In the genomic region with DNA sequence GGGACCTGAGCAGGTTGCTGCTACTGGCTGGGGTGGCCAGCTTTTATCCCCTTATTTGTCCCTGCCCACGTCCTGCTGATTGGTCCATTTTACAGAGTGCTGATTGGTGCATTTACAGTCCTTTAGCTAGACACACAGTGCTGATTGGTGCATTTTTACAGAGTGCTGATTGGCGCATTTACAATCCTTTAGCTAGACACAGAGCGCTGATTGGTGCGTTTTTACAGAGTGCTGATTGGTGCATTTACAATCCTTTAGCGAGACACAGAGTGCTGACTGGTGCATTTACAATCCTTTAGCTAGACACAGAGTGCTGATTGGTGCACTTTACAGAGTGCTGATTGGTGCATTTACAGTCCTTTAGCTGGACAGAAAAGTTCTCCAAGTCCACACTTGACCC, we compare ENCODE assay signal across 4 cellular contexts. TPM values are rescaled to one million over a fixed set of nuclear protein-coding genes. Genes with fewer than 3 reads are reported as not detected.
DNase-seq lines count a peak whose midpoint lies in the region; ATAC-seq, FAIRE-seq and TF ChIP-seq lines count a peak whose summit lies in the region.
"Not testable (repeated sequence)": the region's sequence is repeated elsewhere in the genome, so short reads cannot be mapped to it uniquely, and the experiment has no call there.

No MANE protein-coding gene starts in this region.

- not testable (repeated sequence) for H3K9me3 Mint-ChIP-seq in WTC11

- H3K4me2 ChIP-seq in A549; K562 (ENCODE audit: insufficient read depth, low read length); HepG2 (ENCODE audit: low read depth, low read length): not testable (repeated sequence)

- not testable (repeated sequence) for H3K9me1 ChIP-seq in K562 (ENCODE audit: control insufficient read depth, insufficient read depth, low read length)

- not testable (repeated sequence) for TF ChIP-seq POLR2A in A549 (IDR thresholded peaks at IDR 0.05; ENCODE audit: low read length); K562 (conservative IDR thresholded peaks at IDR 0.05); HepG2 (IDR thresholded peaks at IDR 0.05; ENCODE audit: insufficient read depth in 1 of 2, low read depth in 2 of 2, low read length in 2 of 2)

- TF ChIP-seq RAD21 in A549 (conservative IDR thresholded peaks at IDR 0.05 in 1 of 2, IDR thresholded peaks at IDR 0.05 in 1 of 2); K562 (CRISPR knock-in tag; conservative IDR thresholded peaks at IDR 0.05 in 1 of 2, IDR thresholded peaks at IDR 0.05 in 1 of 2); HepG2 (CRISPR knock-in tag; IDR thresholded peaks at IDR 0.05): not testable (repeated sequence)

- not testable (repeated sequence) for H3K4me3 ChIP-seq in A549; K562; HepG2 (replicated peaks in 1 of 3; ENCODE audit: insufficient read depth in 1 of 3, low read depth in 2 of 3, low read length in 3 of 3)

- not testable (repeated sequence) for H3K27me3 Mint-ChIP-seq in WTC11 (ENCODE audit: low read depth)

- ATAC-seq in A549, WTC11, K562, HepG2: not testable (repeated sequence)

- H3K36me3 ChIP-seq in K562 (ENCODE audit: control insufficient read depth, insufficient read depth, low read length); HepG2 (replicated peaks in 1 of 2; ENCODE audit: control insufficient read depth in 1 of 2, insufficient read depth in 2 of 2, low read length in 2 of 2): not testable (repeated sequence)

- not testable (repeated sequence) for H3K4me1 ChIP-seq in A549; K562 (replicated peaks in 1 of 2; ENCODE audit: control insufficient read depth in 2 of 2, insufficient read depth in 2 of 2, low read length in 2 of 2); HepG2 (ENCODE audit: insufficient read depth, low read length)

- H3K27me3 ChIP-seq in K562 (ENCODE audit: control insufficient read depth in 2 of 2, insufficient read depth in 2 of 2, low read length in 2 of 2); HepG2 (ENCODE audit: control insufficient read depth in 1 of 2, insufficient read depth in 2 of 2, low read length in 2 of 2): not testable (repeated sequence)

- H3K27ac ChIP-seq in A549; K562 (ENCODE audit: extremely low read depth, low read depth, low read length); HepG2 (ENCODE audit: extremely low read length, insufficient read depth, low read length): not testable (repeated sequence)

- H3K9ac ChIP-seq in K562 (ENCODE audit: insufficient read depth in 1 of 2, low read depth in 2 of 2, low read length in 2 of 2); HepG2 (ENCODE audit: insufficient read depth, low read depth, low read length): not testable (repeated sequence)

- 79% methylated on average over 5 of the region's 5 CpGs for WGBS in A549 (ENCODE audit: missing lambda C conversion rate)
- 50% methylated on average over 5 of the region's 5 CpGs for WGBS in K562 (ENCODE audit: insufficient coverage, low coverage, missing lambda C conversion rate)
- WGBS in HepG2 (ENCODE audit: low lambda C conversion rate), result 87% methylated on average over 5 of the region's 5 CpGs

- not testable (repeated sequence) for FAIRE-seq in A549 (lab: Jason Lieb, UNC); K562 (lab: Jason Lieb, UNC); HepG2 (lab: Jason Lieb, UNC)

- in situ Hi-C loops in K562 (cut with MboI); HepG2 (cut with HindIII; ENCODE audit: extremely low pct_ligation_motif_present, low pct_unique_long_range_greater_than_20kb): not testable (repeated sequence)

- not testable (repeated sequence) for H4K20me1 ChIP-seq in K562 (replicated peaks; ENCODE audit: control insufficient read depth, insufficient read depth, low read length); HepG2 (ENCODE audit: insufficient read depth, low read length)

- intact Hi-C loops in K562 (cut with micrococcal nuclease); HepG2 (cut with micrococcal nuclease; ENCODE audit: unreplicated experiment): not testable (repeated sequence)

- not testable (repeated sequence) for H2AFZ ChIP-seq in K562 (ENCODE audit: low read depth, low read length); HepG2 (ENCODE audit: low read length)

- not testable (repeated sequence) for DNase-seq in A549 (ENCODE audit: low read depth in 1 of 2, low spot score in 1 of 2); WTC11 (ENCODE audit: low spot score); K562 (ENCODE audit: extremely low read depth in 1 of 4, low spot score in 3 of 4); HepG2 (ENCODE audit: low spot score)

- H3K4me1 Mint-ChIP-seq in WTC11, result peaks cover 17% of the 10 kb centered on the region

- not testable (repeated sequence) for H3K4me3 Mint-ChIP-seq in WTC11

- TF ChIP-seq EP300 in A549 (IDR thresholded peaks at IDR 0.05); K562 (IDR thresholded peaks at IDR 0.05; ENCODE audit: low read length); HepG2 (IDR thresholded peaks at IDR 0.05; ENCODE audit: low read depth in 2 of 2, low read length in 2 of 2); HepG2 (CRISPR knock-in tag; IDR thresholded peaks at IDR 0.05; ENCODE audit: borderline replicate concordance): not testable (repeated sequence)

- H3K9me3 ChIP-seq in A549; K562 (replicated peaks; ENCODE audit: control insufficient read depth, insufficient read depth, low read depth, low read length); HepG2 (ENCODE audit: low read length): not testable (repeated sequence)

- BruUV-seq in K562 (replicated peaks; lab: Mats Ljungman, UMichigan); HepG2 (replicated peaks; lab: Mats Ljungman, UMichigan): not testable (repeated sequence)

- H3K27ac Mint-ChIP-seq in WTC11, result not testable (repeated sequence)

- TF ChIP-seq CTCF in A549 (IDR thresholded peaks at IDR 0.05); WTC11 (IDR thresholded peaks at IDR 0.05); K562 (IDR thresholded peaks at IDR 0.05 in 2 of 3, conservative IDR thresholded peaks at IDR 0.05 in 1 of 3; ENCODE audit: insufficient read depth in 2 of 3, low read depth in 1 of 3, low read length in 3 of 3); HepG2 (CRISPR knock-in tag; IDR thresholded peaks at IDR 0.05): not testable (repeated sequence)

- CTCF ChIA-PET in A549 (lab: Yijun Ruan, JAX); WTC11 (lab: Charles Lee); K562 (lab: Yijun Ruan, JAX; ENCODE audit: low intra/inter-chr PET ratio); HepG2 (lab: Yijun Ruan, JAX; ENCODE audit: low intra/inter-chr PET ratio, low total read pairs): not testable (repeated sequence)

- not testable (repeated sequence) for H3K36me3 Mint-ChIP-seq in WTC11

- not testable (repeated sequence) for H3K79me2 ChIP-seq in K562 (ENCODE audit: control insufficient read depth, insufficient read depth, low read length); HepG2 (ENCODE audit: insufficient read depth, low read length)

- POLR2A ChIA-PET in A549 (lab: Yijun Ruan, JAX); WTC11 (lab: Charles Lee); K562 (lab: Yijun Ruan, JAX); HepG2 (lab: Yijun Ruan, JAX): not testable (repeated sequence)

RNA-seq across cellular contexts. Expression of a gene that starts 30.8 kb away (rescaled TPM):
- polyA plus RNA-seq in A549 (2011; rRNA removed), result 290 and 300 TPM in 2 replicates
- polyA plus RNA-seq in A549 (2012; cell fraction: cytosol; rRNA removed), result 34.9 and 35.3 TPM in 2 replicates
- 187 and 235 TPM in 2 replicates for polyA plus RNA-seq in A549 (2012; cell fraction: nucleus; rRNA removed)
- 42.7 to 47.8 TPM (median 47.3 TPM) in 3 replicates for polyA plus RNA-seq in A549 (2017; fragmentation: RNase III; extraction: RNeasy Plus Mini Kit Qiagen cat#74134 plus additional on column Dnase treatment)
- 225 and 326 TPM in 2 replicates for polyA minus RNA-seq in A549 (2011; rRNA and poly(A)+ RNA removed)
- total RNA-seq in WTC11 (2021), result 121 to 141 TPM (median 126 TPM) in 3 replicates
- total RNA-seq in K562 (2011; cell fraction: chromatin; rRNA removed; ENCODE audit: low replicate concordance), result 1,185 and 1,554 TPM in 2 replicates
- total RNA-seq in K562 (2011; cell fraction: nucleolus; rRNA removed), result 474 and 611 TPM in 2 replicates
- 824 and 884 TPM in 2 replicates for total RNA-seq in K562 (2011; cell fraction: nucleoplasm; rRNA removed)
- total RNA-seq in K562 (2014; rRNA removed), result 70.4 and 71.3 TPM in 2 replicates
- total RNA-seq in K562 (2014; rRNA removed; fragmentation: Illumina TruSeq; extraction: Trizol), result 117 and 133 TPM in 2 replicates
- 91.0 and 97.3 TPM in 2 replicates for total RNA-seq in K562 (2015; rRNA removed; fragmentation: Illumina TruSeq; extraction: Trizol)
- 141 and 153 TPM in 2 replicates for total RNA-seq in K562 (2021)
- polyA plus RNA-seq in K562 (2011; rRNA removed), result 347 and 456 TPM in 2 replicates
- 120 and 206 TPM in 2 replicates for polyA plus RNA-seq in K562 (2011; cell fraction: cytosol; rRNA removed)
- polyA plus RNA-seq in K562 (2011; cell fraction: nucleus; rRNA removed), result 2,701 and 3,076 TPM in 2 replicates
- polyA plus RNA-seq in K562 (2012), result 69.5 and 342 TPM in 2 replicates
- 109 and 121 TPM in 2 replicates for polyA plus RNA-seq in K562 (2014; fragmentation: Illumina TruSeq; extraction: Trizol)
- 10 to 100 TPM; 38.9 to 52.6 TPM for polyA plus RNA-seq in K562 (2014; fragmentation: Nextera tagmentation; extraction: Ambion mirVana)
- polyA plus RNA-seq in K562 (2014; rRNA removed), result 170 and 211 TPM in 2 replicates
- polyA minus RNA-seq in K562 (2011; rRNA and poly(A)+ RNA removed), result 304 and 422 TPM in 2 replicates
- 67.6 and 73.0 TPM in 2 replicates for polyA minus RNA-seq in K562 (2011; cell fraction: cytosol; rRNA and poly(A)+ RNA removed)
- polyA minus RNA-seq in K562 (2011; cell fraction: nucleus; rRNA and poly(A)+ RNA removed), result 450 and 778 TPM in 2 replicates
- 52.5 and 71.7 TPM in 2 replicates for total RNA-seq in HepG2 (2016; rRNA removed; fragmentation: Illumina TruSeq; extraction: Trizol)
- total RNA-seq in HepG2 (2016; cell fraction: cytosol; rRNA removed; fragmentation: Illumina TruSeq; extraction: Trizol; ENCODE audit: low read depth), result 4.9 and 5.6 TPM in 2 replicates
- 52.7 and 70.9 TPM in 2 replicates for total RNA-seq in HepG2 (2016; cell fraction: insoluble cytoplasmic fraction; rRNA removed; fragmentation: Illumina TruSeq; extraction: Trizol)
- total RNA-seq in HepG2 (2016; cell fraction: membrane; rRNA removed; fragmentation: Illumina TruSeq; extraction: Trizol), result 11.5 and 13.1 TPM in 2 replicates
- 170 and 179 TPM in 2 replicates for total RNA-seq in HepG2 (2016; cell fraction: nucleus; rRNA removed; fragmentation: Illumina TruSeq; extraction: Trizol)
- 463 and 485 TPM in 2 replicates for polyA plus RNA-seq in HepG2 (2011; rRNA removed)
- 37.5 and 43.0 TPM in 2 replicates for polyA plus RNA-seq in HepG2 (2011; cell fraction: cytosol; rRNA removed)
- polyA plus RNA-seq in HepG2 (2011; cell fraction: nucleus; rRNA removed), result 2,493 and 2,606 TPM in 2 replicates
- 113 and 128 TPM in 2 replicates for polyA plus RNA-seq in HepG2 (2012)
- 0.86 and 0.88 TPM in 2 replicates for polyA plus RNA-seq in HepG2 (2016; cell fraction: cytosol; fragmentation: Illumina TruSeq; extraction: Trizol; ENCODE audit: low read depth)
- 22.9 and 23.0 TPM in 2 replicates for polyA plus RNA-seq in HepG2 (2016; cell fraction: insoluble cytoplasmic fraction; fragmentation: Illumina TruSeq; extraction: Trizol; ENCODE audit: low read depth)
- polyA plus RNA-seq in HepG2 (2016; cell fraction: membrane; fragmentation: Illumina TruSeq; extraction: Trizol; ENCODE audit: low read depth), result 3.1 and 3.9 TPM in 2 replicates
- polyA plus RNA-seq in HepG2 (2016; cell fraction: nucleus; fragmentation: Illumina TruSeq; extraction: Trizol; ENCODE audit: insufficient read depth, low read depth), result 356 and 366 TPM in 2 replicates
- 281 and 760 TPM in 2 replicates for polyA minus RNA-seq in HepG2 (2011; rRNA and poly(A)+ RNA removed; ENCODE audit: low replicate concordance)
- 35.7 and 38.7 TPM in 2 replicates for polyA minus RNA-seq in HepG2 (2011; cell fraction: cytosol; rRNA and poly(A)+ RNA removed)
- 961 and 1,068 TPM in 2 replicates for polyA minus RNA-seq in HepG2 (2011; cell fraction: nucleus; rRNA and poly(A)+ RNA removed)
